In genomic region chr1:213987422-213987875, GRCh38 we compare ENCODE assay signal across 8 cellular contexts. TPM values are rescaled to one million over a fixed set of nuclear protein-coding genes. Genes with fewer than 3 reads are reported as not detected.
A peak's percentile ranks its signal among the peaks of the same experiment; 100 is the strongest.
DNase-seq lines count a peak whose midpoint lies in the region; ATAC-seq lines count a peak whose summit lies in the region.

No MANE protein-coding gene starts in this region.

- peak overlapping the region; percentile 58 for H3K27ac Mint-ChIP-seq in stimulated activated naive CD8-positive, alpha-beta T cell treated with anti-CD3 and anti-CD28 coated beads, Interleukin-15, Interleukin-2, amounts not matched to agents 100 ng/mL and 50 ng/mL, for 24 hours
- H3K27ac Mint-ChIP-seq in activated naive CD8-positive, alpha-beta T cell treated with anti-CD3 and anti-CD28 coated beads for 36 hours = no peak overlapping the region
- H3K27ac Mint-ChIP-seq in stimulated activated naive CD8-positive, alpha-beta T cell treated with anti-CD3 and anti-CD28 coated beads, Interleukin-15, amount 100 ng/mL, for 72 hours = peak overlapping the region; percentile 73 to 87

- peaks cover 4% of the 10 kb centered on the region for H3K36me3 Mint-ChIP-seq in stimulated activated naive CD8-positive, alpha-beta T cell treated with anti-CD3 and anti-CD28 coated beads, Interleukin-15, Interleukin-2, amounts not matched to agents 100 ng/mL and 50 ng/mL, for 24 hours (ENCODE audit: low read depth)
- peaks cover 7% of the 10 kb centered on the region for H3K36me3 Mint-ChIP-seq in activated naive CD8-positive, alpha-beta T cell treated with anti-CD3 and anti-CD28 coated beads for 36 hours

- no peak for DNase-seq in stimulated activated naive CD8-positive, alpha-beta T cell treated with anti-CD3 and anti-CD28 coated beads, Interleukin-15, Interleukin-2, amounts not matched to agents 100 U/mL and 50 U/mL, for 24 hours
- no peak for DNase-seq in activated naive CD8-positive, alpha-beta T cell treated with anti-CD3 and anti-CD28 coated beads for 36 hours
- DNase-seq in stimulated activated naive CD8-positive, alpha-beta T cell treated with anti-CD3 and anti-CD28 coated beads, Interleukin-15, amount 100 ng/mL, for 72 hours = no peak
- DNase-seq in stimulated activated CD4-positive, alpha-beta T cell treated with anti-CD3 and anti-CD28 coated beads, Interleukin-4, amount 100 ng/mL, for 24 hours = no peak

- ATAC-seq in stimulated activated naive CD8-positive, alpha-beta T cell treated with anti-CD3 and anti-CD28 coated beads, Interleukin-15, Interleukin-2, amounts not matched to agents 100 U/mL and 50 U/mL, for 24 hours = no peak
- ATAC-seq in HG03442 (IDR thresholded peaks at IDR 0.05; ENCODE audit: unreplicated experiment) (peak; percentile 37), GM18511 (IDR thresholded peaks at IDR 0.05; ENCODE audit: unreplicated experiment) (no peak)
- ATAC-seq in stimulated activated naive CD8-positive, alpha-beta T cell treated with anti-CD3 and anti-CD28 coated beads, Interleukin-15, amount 100 ng/mL, for 72 hours = peak; percentile 17

- H3K27me3 Mint-ChIP-seq in stimulated activated naive CD8-positive, alpha-beta T cell treated with anti-CD3 and anti-CD28 coated beads, Interleukin-15, Interleukin-2, amounts not matched to agents 100 ng/mL and 50 ng/mL, for 24 hours = peaks cover 91% of the 10 kb centered on the region
- peaks cover 95% of the 10 kb centered on the region for H3K27me3 Mint-ChIP-seq in activated naive CD8-positive, alpha-beta T cell treated with anti-CD3 and anti-CD28 coated beads for 36 hours
- peaks cover 97% of the 10 kb centered on the region for H3K27me3 Mint-ChIP-seq in stimulated activated naive CD8-positive, alpha-beta T cell treated with anti-CD3 and anti-CD28 coated beads, Interleukin-15, amount 100 ng/mL, for 72 hours

- peaks cover 62% of the 10 kb centered on the region for H3K27me3 ChIP-seq in iPS-15b (ENCODE audit: control insufficient read depth, insufficient read depth, low read length)

- no peak overlapping the region for H3K9ac ChIP-seq in iPS-15b (ENCODE audit: low read depth, low read length)

- H3K4me3 Mint-ChIP-seq in stimulated activated naive CD8-positive, alpha-beta T cell treated with anti-CD3 and anti-CD28 coated beads, Interleukin-15, Interleukin-2, amounts not matched to agents 100 ng/mL and 50 ng/mL, for 24 hours = peak overlapping the region; percentile 82
- H3K4me3 Mint-ChIP-seq in activated naive CD8-positive, alpha-beta T cell treated with anti-CD3 and anti-CD28 coated beads for 36 hours = peak overlapping the region; percentile 88
- peak overlapping the region; percentile 87 to 90 for H3K4me3 Mint-ChIP-seq in stimulated activated naive CD8-positive, alpha-beta T cell treated with anti-CD3 and anti-CD28 coated beads, Interleukin-15, amount 100 ng/mL, for 72 hours

- no peaks in the 10 kb centered on the region for H3K9me3 Mint-ChIP-seq in stimulated activated naive CD8-positive, alpha-beta T cell treated with anti-CD3 and anti-CD28 coated beads, Interleukin-15, Interleukin-2, amounts not matched to agents 100 ng/mL and 50 ng/mL, for 24 hours
- peaks cover 2% of the 10 kb centered on the region for H3K9me3 Mint-ChIP-seq in activated naive CD8-positive, alpha-beta T cell treated with anti-CD3 and anti-CD28 coated beads for 36 hours
- no peaks in the 10 kb centered on the region for H3K9me3 Mint-ChIP-seq in stimulated activated naive CD8-positive, alpha-beta T cell treated with anti-CD3 and anti-CD28 coated beads, Interleukin-15, amount 100 ng/mL, for 72 hours

- H3K4me1 Mint-ChIP-seq in stimulated activated naive CD8-positive, alpha-beta T cell treated with anti-CD3 and anti-CD28 coated beads, Interleukin-15, Interleukin-2, amounts not matched to agents 100 ng/mL and 50 ng/mL, for 24 hours (ENCODE audit: low read depth) = peaks cover 28% of the 10 kb centered on the region
- H3K4me1 Mint-ChIP-seq in activated naive CD8-positive, alpha-beta T cell treated with anti-CD3 and anti-CD28 coated beads for 36 hours = peaks cover 35% of the 10 kb centered on the region
- peaks cover 43% of the 10 kb centered on the region for H3K4me1 Mint-ChIP-seq in stimulated activated naive CD8-positive, alpha-beta T cell treated with anti-CD3 and anti-CD28 coated beads, Interleukin-15, amount 100 ng/mL, for 72 hours

- H3K9me3 ChIP-seq in iPS-15b (ENCODE audit: control insufficient read depth, insufficient read depth, low read length) = no peaks in the 10 kb centered on the region

- no peaks in the 10 kb centered on the region for H3K36me3 ChIP-seq in iPS-15b (ENCODE audit: control insufficient read depth, insufficient read depth, low read length)

- H3K4me1 ChIP-seq in iPS-15b (ENCODE audit: control insufficient read depth, insufficient read depth, low read length) = peaks cover 14% of the 10 kb centered on the region

- peak overlapping the region; percentile 64 for H3K4me3 ChIP-seq in iPS-15b (ENCODE audit: low read depth, low read length)

RNA-seq across cellular contexts. Expression of gene PROX1, which starts 0.3 kb away (rescaled TPM):
- not detected for total RNA-seq in activated naive CD8-positive, alpha-beta T cell treated with anti-CD3 and anti-CD28 coated beads for 36 hours

Comparison
In these comparisons a context has a peak if more than half of its experiments do, and no peak if none do; other contexts are left out.
1. ATAC-seq: peak in HG03442 (single experiment) and stimulated activated naive CD8-positive, alpha-beta T cell treated with anti-CD3 and anti-CD28 coated beads, Interleukin-15, amount 100 ng/mL, for 72 hours (single experiment); none in stimulated activated naive CD8-positive, alpha-beta T cell treated with anti-CD3 and anti-CD28 coated beads, Interleukin-15, Interleukin-2, amounts not matched to agents 100 U/mL and 50 U/mL, for 24 hours (single experiment) and GM18511 (single experiment).
2. Peak in every context shown above with its lines, with median percentiles within 50 percentile points of each other: H3K4me3 Mint-ChIP-seq.